ENCODE assay signal across 23 cellular contexts in the genomic region with DNA sequence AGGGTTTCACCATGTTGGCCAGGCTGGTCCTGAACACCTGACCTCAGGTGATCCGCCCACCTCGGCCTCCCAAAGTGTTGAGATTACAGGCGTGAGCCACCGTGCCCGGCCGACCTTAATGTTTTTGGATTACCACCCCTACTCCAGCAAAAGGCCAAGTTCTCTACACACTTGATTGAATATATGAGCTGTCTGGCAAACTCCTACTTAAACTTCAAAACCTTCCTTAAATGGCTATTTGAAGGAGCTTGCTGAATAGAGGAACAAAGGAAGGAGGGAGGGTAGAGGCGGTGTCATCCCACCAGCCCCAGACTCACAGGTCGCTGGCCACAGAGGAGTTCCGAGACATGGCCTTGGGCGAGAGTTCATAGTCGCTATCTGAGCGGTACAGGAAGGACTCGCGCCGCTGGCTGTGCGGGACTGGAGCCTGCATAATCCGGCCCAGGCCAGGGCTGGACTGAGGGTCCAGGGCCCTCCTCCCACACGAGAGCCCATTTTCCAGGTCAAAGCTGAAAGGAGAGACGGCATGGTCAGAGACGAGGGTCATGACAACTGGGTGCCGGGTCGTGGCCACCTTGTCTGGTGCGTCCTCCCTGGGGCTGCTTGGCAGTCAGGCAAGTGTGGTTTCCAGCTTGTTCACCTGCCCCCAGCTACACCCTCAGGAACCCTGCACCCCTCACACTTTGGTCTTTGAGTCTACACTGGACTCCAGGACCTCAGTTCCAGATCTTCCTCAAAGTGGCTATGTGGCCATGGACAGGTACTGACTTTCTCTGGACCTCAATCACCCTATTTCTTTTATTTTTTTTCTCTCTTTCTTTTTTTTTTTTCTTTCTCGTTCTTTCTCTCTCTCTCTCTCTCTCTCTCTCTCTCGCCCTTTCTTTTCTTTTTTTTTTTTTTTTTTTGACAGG.
"Had no signal": no experiment of that assay in that cellular context is flagged by ENCODE, and none has a peak within 500 bp of the region (broad histone marks: within the 10 kb centered on the region; RNA-seq: fewer than 3 reads in every experiment).

No MANE protein-coding gene starts in this region.

- H3K27ac ChIP-seq: breast epithelium, Peyer's patch, RWPE1, SJCRH30 had no signal

- H3K4me1 ChIP-seq: SJCRH30 had no signal

- H3K27ac Mint-ChIP-seq: activated CD8-positive, alpha-beta T cell treated with anti-CD3 and anti-CD28 coated beads for 36 hours; activated naive CD8-positive, alpha-beta T cell treated with anti-CD3 and anti-CD28 coated beads, Interleukin-2, amount 10 ng/mL, durations not matched to agents 7 days and 5 days; T-helper 1 cell treated with Interleukin-12 subunit alpha and Interleukin-12 subunit beta and Interleukin-4 antibody, amounts not matched to agents 30 μg/mL and 1 μg/mL, for 36 hours had no signal

- H3K9me3 Mint-ChIP-seq: activated CD8-positive, alpha-beta T cell treated with anti-CD3 and anti-CD28 coated beads for 36 hours; activated naive CD8-positive, alpha-beta T cell treated with anti-CD3 and anti-CD28 coated beads, Interleukin-2, amount 10 ng/mL, durations not matched to agents 7 days and 5 days; T-helper 1 cell treated with Interleukin-12 subunit alpha and Interleukin-12 subunit beta and Interleukin-4 antibody, amounts not matched to agents 30 μg/mL and 1 μg/mL, for 36 hours had no signal

- DNase-seq: activated CD4-positive, alpha-beta T cell treated with anti-CD3 and anti-CD28 coated beads for 4 hours; activated CD8-positive, alpha-beta memory T cell treated with anti-CD3 and anti-CD28 coated beads, Interleukin-2, amount 50 U/mL, for 48 hours; activated CD8-positive, alpha-beta T cell treated with anti-CD3 and anti-CD28 coated beads for 36 hours; activated naive CD4-positive, alpha-beta T cell treated with anti-CD3 and anti-CD28 coated beads, Interleukin-2, amount 50 U/mL, for 16 hours; activated naive CD8-positive, alpha-beta T cell treated with anti-CD3 and anti-CD28 coated beads, Interleukin-2, amount 10 ng/mL, durations not matched to agents 7 days and 5 days; activated T-cell treated with anti-CD3 and anti-CD28 coated beads, Interleukin-2, amount 50 U/mL, for 1 hour; aorta; caudate nucleus; KG1; MV-4-11; NCI-H1105; NCI-H1436; NCI-H1694 treated with DMSO at 0.1 percent for 48 hours; NCI-H2029 treated with DMSO at 0.1 percent for 48 hours; NCI-H345; NCI-H510A; NCI-H526 treated with DMSO at 0.1 percent for 48 hours; Peyer's patch; Right ventricle myocardium superior; SJCRH30 had no signal

- H3K4me3 Mint-ChIP-seq: activated CD8-positive, alpha-beta T cell treated with anti-CD3 and anti-CD28 coated beads for 36 hours; activated naive CD8-positive, alpha-beta T cell treated with anti-CD3 and anti-CD28 coated beads, Interleukin-2, amount 10 ng/mL, durations not matched to agents 7 days and 5 days; T-helper 1 cell treated with Interleukin-12 subunit alpha and Interleukin-12 subunit beta and Interleukin-4 antibody, amounts not matched to agents 30 μg/mL and 1 μg/mL, for 36 hours had no signal

- H3K27me3 ChIP-seq: SJCRH30 had no signal

- H3K4me3 ChIP-seq: Peyer's patch, SJCRH30 had no signal

- H3K9me3 ChIP-seq: breast epithelium, Peyer's patch, SJCRH30 had no signal

- H3K36me3 ChIP-seq: breast epithelium, Peyer's patch, SJCRH30 had no signal

- H3K36me3 Mint-ChIP-seq: activated naive CD8-positive, alpha-beta T cell treated with anti-CD3 and anti-CD28 coated beads, Interleukin-2, amount 10 ng/mL, durations not matched to agents 7 days and 5 days had no signal

- ATAC-seq: activated CD8-positive, alpha-beta T cell treated with anti-CD3 and anti-CD28 coated beads for 36 hours had no signal
